In the genomic region with DNA sequence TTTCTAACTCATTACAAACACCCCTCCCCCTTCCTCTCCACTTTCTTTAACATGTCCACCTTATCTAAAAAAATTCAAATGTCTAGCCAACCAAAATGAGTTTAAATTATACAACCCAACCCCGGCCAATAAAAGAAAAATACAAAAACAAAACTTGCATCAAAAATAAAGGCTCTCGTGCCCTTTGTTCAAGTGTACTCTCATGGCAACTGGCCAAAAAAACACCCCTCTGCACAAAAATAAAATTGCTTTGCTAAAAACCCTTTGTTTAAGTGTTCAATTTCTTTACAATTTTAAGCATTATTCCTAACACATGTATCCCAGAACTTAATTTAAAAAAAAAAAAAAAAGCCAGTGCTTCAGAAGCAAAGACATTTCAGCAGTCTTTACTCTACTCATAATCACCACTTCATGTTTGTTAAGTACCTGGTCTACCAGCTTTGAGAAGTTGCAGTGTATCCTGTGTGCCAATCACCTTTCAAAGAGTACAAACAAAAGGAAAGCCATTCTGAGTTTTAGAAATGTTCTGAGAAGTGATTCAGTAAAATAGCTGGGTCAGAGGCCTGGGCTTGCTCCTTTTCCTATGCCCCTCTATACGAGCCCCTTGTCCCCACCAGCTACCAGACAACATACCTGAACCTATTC, we compare ENCODE assay signal across 22 cellular contexts.
"Had no signal": no experiment of that assay in that cellular context is flagged by ENCODE, and none has a peak within 500 bp of the region (broad histone marks: within the 10 kb centered on the region; RNA-seq: fewer than 3 reads in every experiment).

No MANE protein-coding gene starts in this region.

- H2AFZ ChIP-seq: hepatocyte had no signal

- H3K79me2 ChIP-seq: hepatocyte had no signal

- H3K9me3 Mint-ChIP-seq: activated CD4-positive, alpha-beta memory T cell treated with anti-CD3 and anti-CD28 coated beads, Interleukin-2, amount 10 ng/mL, durations not matched to agents 7 days and 5 days; activated naive CD4-positive, alpha-beta T cell treated with anti-CD3 and anti-CD28 coated beads, Interleukin-2, amount 50 U/mL, for 72 hours; central memory CD8-positive, alpha-beta T cell; immature natural killer cell had no signal

- H3K4me2 ChIP-seq: hepatocyte had no signal

- H3K4me1 ChIP-seq: esophagus muscularis mucosa, prostate gland, testis had no signal

- H3K36me3 ChIP-seq: prostate gland had no signal

- H3K27ac ChIP-seq: esophagus muscularis mucosa, hepatocyte, prostate gland, testis had no signal

- H3K27me3 Mint-ChIP-seq: activated CD4-positive, alpha-beta memory T cell treated with anti-CD3 and anti-CD28 coated beads, Interleukin-2, amount 10 ng/mL, durations not matched to agents 7 days and 5 days; central memory CD8-positive, alpha-beta T cell had no signal

- H3K27ac Mint-ChIP-seq: activated CD4-positive, alpha-beta memory T cell treated with anti-CD3 and anti-CD28 coated beads, Interleukin-2, amount 10 ng/mL, durations not matched to agents 7 days and 5 days; activated naive CD4-positive, alpha-beta T cell treated with anti-CD3 and anti-CD28 coated beads, Interleukin-2, amount 50 U/mL, for 72 hours; immature natural killer cell; T-helper 1 cell treated with Interleukin-12 subunit alpha and Interleukin-12 subunit beta and Interleukin-4 antibody, amounts not matched to agents 30 μg/mL and 1 μg/mL, for 36 hours had no signal

- H3K27me3 ChIP-seq: esophagus muscularis mucosa, hepatocyte, testis had no signal

- H3K9me3 ChIP-seq: esophagus muscularis mucosa, prostate gland, testis had no signal

- H3K4me3 ChIP-seq: esophagus muscularis mucosa, hepatocyte, prostate gland, testis had no signal

- H3K4me3 Mint-ChIP-seq: activated CD4-positive, alpha-beta memory T cell treated with anti-CD3 and anti-CD28 coated beads, Interleukin-2, amount 10 ng/mL, durations not matched to agents 7 days and 5 days; central memory CD8-positive, alpha-beta T cell; immature natural killer cell; natural killer cell; T-helper 1 cell treated with Interleukin-12 subunit alpha and Interleukin-12 subunit beta and Interleukin-4 antibody, amounts not matched to agents 30 μg/mL and 1 μg/mL, for 36 hours had no signal

- FAIRE-seq: astrocyte, colon had no signal

- H3K4me1 Mint-ChIP-seq: activated CD4-positive, alpha-beta memory T cell treated with anti-CD3 and anti-CD28 coated beads, Interleukin-2, amount 10 ng/mL, durations not matched to agents 7 days and 5 days; central memory CD8-positive, alpha-beta T cell; immature natural killer cell; natural killer cell had no signal

- ATAC-seq: activated naive CD4-positive, alpha-beta T cell treated with anti-CD3 and anti-CD28 coated beads, Interleukin-2, amount 50 U/mL, for 72 hours; left lobe of liver; natural killer cell had no signal

- DNase-seq: activated CD4-positive, alpha-beta memory T cell treated with anti-CD3 and anti-CD28 coated beads, Interleukin-2, amount 10 ng/mL, durations not matched to agents 7 days and 5 days; activated CD4-positive, alpha-beta T cell treated with anti-CD3 and anti-CD28 coated beads for 48 hours; activated CD4-positive, CD25-positive, alpha-beta regulatory T cell; effector memory CD4-positive, alpha-beta T cell; glutamatergic neuron; immature natural killer cell; midbrain; natural killer cell; stimulated activated CD4-positive, alpha-beta T cell treated with anti-CD3 and anti-CD28 coated beads, Interleukin-2, amount 100 ng/mL, for 48 hours; stimulated activated naive CD4-positive, alpha-beta T cell; T1000; testis; trophoblast cell had no signal
